In genomic region chr6:148887181-148887580, GRCh38 we compare ENCODE assay signal across 18 cellular contexts.
DNase-seq lines count a peak whose midpoint lies in the region; TF ChIP-seq lines count a peak whose summit lies in the region.
"Had no signal": no experiment of that assay in that cellular context is flagged by ENCODE, and none has a peak within 500 bp of the region (broad histone marks: within the 10 kb centered on the region; RNA-seq: fewer than 3 reads in every experiment).

No MANE protein-coding gene starts in this region.

- WGBS in stomach, 5 donors, result 6 to 56% (median 30%) methylated on average over 3 of the region's 3 CpGs

- H3K27me3 ChIP-seq in breast epithelium, result no peaks in the 10 kb centered on the region
- H3K27me3 ChIP-seq in stomach, result no peaks in the 10 kb centered on the region
- H3K27me3 ChIP-seq: ovary had no signal

- intact Hi-C loops in breast epithelium (cut with DNase I; ENCODE audit: low total_unique reads), result no loop called here
- intact Hi-C loops in stomach (cut with DNase I; ENCODE audit: low total_unique reads), result no loop called here

- DNase-seq in RPMI7951 (ENCODE audit: low read depth), result peak; percentile 87
- DNase-seq in breast epithelium (ENCODE audit: low spot score in 2 of 2), result peak in 1 of 2 donors; percentile 46
- DNase-seq in iris pigment epithelial cell (ENCODE audit: low read depth), result peak; percentile 7
- peak; percentile 45 for DNase-seq in stomach
- DNase-seq in NCI-H748 treated with DMSO at 0.1 percent for 48 hours (lab: John Stamatoyannopoulos, UW), result no peak
- no peak for DNase-seq in NK-92 treated with Interleukin-12 subunit alpha and Interleukin-12 subunit beta, amount 100 ng/mL, for 24 hours (lab: John Stamatoyannopoulos, UW)
- DNase-seq in NCI-H128 (lab: John Stamatoyannopoulos, UW; ENCODE audit: unreplicated experiment), result no peak
- DNase-seq: activated naive CD8-positive, alpha-beta T cell treated with anti-CD3 and anti-CD28 coated beads, Interleukin-2, amount 50 U/mL, for 24 hours; effector memory CD8-positive, alpha-beta T cell; foreskin melanocyte; left colon; NCI-H1436 treated with DMSO at 0.1 percent for 48 hours; ovary; SIG-M5; stimulated activated CD4-positive, alpha-beta T cell treated with anti-CD3 and anti-CD28 coated beads, Interleukin-4, amount 100 ng/mL, for 1 hour; T-helper 9 cell had no signal

- TF ChIP-seq POLR2A in breast epithelium (IDR thresholded peaks at IDR 0.05) (no peak), stomach (IDR thresholded peaks at IDR 0.05) (no peak)

- no peaks in the 10 kb centered on the region for H3K9me3 ChIP-seq in breast epithelium
- H3K9me3 ChIP-seq in stomach, result no peaks in the 10 kb centered on the region
- H3K9me3 ChIP-seq: ovary had no signal

- peak overlapping the region; percentile 48 to 49 for H3K27ac ChIP-seq in breast epithelium
- peak overlapping the region in 2 of 5 donors; percentile 11 to 32 for H3K27ac ChIP-seq in stomach
- H3K27ac ChIP-seq: ovary had no signal

- H3K4me3 ChIP-seq in breast epithelium, result no peak overlapping the region
- no peak overlapping the region for H3K4me3 ChIP-seq in stomach
- H3K4me3 ChIP-seq: GM23338, ovary, skin epidermis had no signal

- TF ChIP-seq CTCF in breast epithelium (IDR thresholded peaks at IDR 0.05), result no peak
- TF ChIP-seq CTCF in stomach (IDR thresholded peaks at IDR 0.05), result no peak

- H3K36me3 ChIP-seq in breast epithelium (no peaks in the 10 kb centered on the region), stomach (no peaks in the 10 kb centered on the region)
- H3K36me3 ChIP-seq: ovary had no signal

- TF ChIP-seq EP300 in stomach (IDR thresholded peaks at IDR 0.05), result no peak

- H3K4me1 ChIP-seq in breast epithelium, result peaks cover 0 to 17% of the 10 kb centered on the region in 2 donors
- peaks cover 0 to 55% (median 29%) of the 10 kb centered on the region in 4 donors for H3K4me1 ChIP-seq in stomach

Comparison
In these comparisons a context has a peak if more than half of its experiments do, and no peak if none do; other contexts are left out.
1. DNase-seq: peak in RPMI7951 (single experiment), iris pigment epithelial cell (single experiment) and stomach (single experiment); none in NCI-H748 treated with DMSO at 0.1 percent for 48 hours (single experiment), NK-92 treated with Interleukin-12 subunit alpha and Interleukin-12 subunit beta, amount 100 ng/mL, for 24 hours (single experiment) and NCI-H128 (single experiment).